Comparison of ENCODE assay signal across 8 cellular contexts in the genomic region with DNA sequence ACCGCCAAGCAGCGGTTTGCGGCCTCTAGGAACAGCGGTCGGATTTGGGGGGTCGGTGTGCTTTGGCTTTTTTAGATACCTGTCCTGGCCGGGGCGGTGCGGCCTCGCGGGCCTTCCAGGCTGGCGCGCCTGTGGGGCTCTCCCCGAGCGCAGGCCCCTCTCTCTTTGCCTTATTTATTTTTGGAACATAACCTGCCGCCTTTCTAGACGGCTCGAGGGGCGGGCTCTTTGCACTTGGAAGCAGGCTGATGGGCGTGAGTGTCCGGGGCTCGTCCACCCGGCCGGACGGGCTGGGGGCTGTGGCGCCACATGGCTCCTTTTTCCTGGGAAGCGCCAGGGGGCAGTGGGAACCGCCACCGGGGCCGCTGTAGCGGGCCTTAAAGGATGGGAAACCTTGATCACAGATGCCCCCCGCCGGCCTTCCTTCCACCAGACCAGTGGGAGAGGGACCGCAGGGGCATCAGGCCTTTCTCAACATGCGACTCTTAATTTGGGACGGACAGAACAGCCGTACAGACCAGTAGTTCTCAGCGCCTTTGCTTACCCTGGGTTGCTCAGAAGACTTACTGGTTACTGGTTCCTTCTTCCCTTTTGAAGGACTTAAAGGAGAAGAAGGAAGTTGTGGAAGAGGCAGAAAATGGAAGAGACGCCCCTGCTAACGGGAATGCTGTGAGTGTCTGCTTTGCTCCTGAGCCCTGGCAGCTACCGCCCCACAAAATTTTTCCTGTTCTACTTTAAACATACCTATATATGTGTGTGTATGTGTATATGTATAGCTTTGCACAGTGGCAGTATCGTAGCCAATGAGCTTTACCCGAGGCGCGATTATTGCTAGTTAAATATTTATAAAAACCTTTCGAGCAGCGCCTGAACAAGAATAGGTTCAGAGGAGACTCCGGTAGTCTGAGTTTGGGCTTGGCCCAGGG. TPM values are rescaled to one million over a fixed set of nuclear protein-coding genes. Genes with fewer than 3 reads are reported as not detected.
DNase-seq lines count a peak whose midpoint lies in the region; ATAC-seq and TF ChIP-seq lines count a peak whose summit lies in the region.

No MANE protein-coding gene starts in this region.

- TF ChIP-seq CTCF in brain (conservative IDR thresholded peaks at IDR 0.05): no peak

- peak overlapping the region; percentile 72 to 97 for H3K9ac ChIP-seq in stomach smooth muscle (ENCODE audit: low read length in 2 of 2)

- H3K27ac ChIP-seq in stomach smooth muscle (ENCODE audit: low read length): peak overlapping the region; percentile 69

- peak overlapping the region; percentile 69 to 87 for H3K4me3 ChIP-seq in stomach smooth muscle (ENCODE audit: low read length in 2 of 2)

- peak overlapping the region; percentile 82 to 87 (median 85) for H3K4me3 Mint-ChIP-seq in brain

- H3K27me3 Mint-ChIP-seq in brain: peaks cover 11% of the 10 kb centered on the region

- peak overlapping the region; percentile 68 to 92 (median 83) for H3K27ac Mint-ChIP-seq in brain

- H3K36me3 Mint-ChIP-seq in brain: peaks cover 29% of the 10 kb centered on the region

- H3K4me1 Mint-ChIP-seq in brain: peaks cover 42% of the 10 kb centered on the region

- in situ Hi-C loops in G401 (cut with HindIII; ENCODE audit: low sequenced_read_pairs): no loop called here

- ATAC-seq in left colon (peak; percentile 2), GM18867 (IDR thresholded peaks at IDR 0.05; ENCODE audit: unreplicated experiment) (no peak), GM18909 (IDR thresholded peaks at IDR 0.05; ENCODE audit: poor library complexity, unreplicated experiment) (no peak)

- peaks cover 50% of the 10 kb centered on the region for H3K4me1 ChIP-seq in stomach smooth muscle (ENCODE audit: control insufficient read depth, insufficient read depth, low read length)

- no peaks in the 10 kb centered on the region for H3K27me3 ChIP-seq in stomach smooth muscle (ENCODE audit: control insufficient read depth in 1 of 2, insufficient read depth in 2 of 2, low read length in 2 of 2)

- H3K36me3 ChIP-seq in stomach smooth muscle (ENCODE audit: control insufficient read depth in 2 of 2, insufficient read depth in 2 of 2, low read length in 2 of 2): peaks cover 9 to 15% of the 10 kb centered on the region in 2 donors

- peak; percentile 26 for DNase-seq in G401 (ENCODE audit: low spot score)
- peak; percentile 30 for DNase-seq in NCI-H146 treated with DMSO at 0.1 percent for 48 hours (lab: John Stamatoyannopoulos, UW; ENCODE audit: unreplicated experiment)
- DNase-seq in left colon: peak in 1 of 2 donors; percentile 52
- no peak for DNase-seq in NK-92 treated with Interleukin-12 subunit alpha and Interleukin-12 subunit beta, amount 100 ng/mL, for 24 hours (lab: John Stamatoyannopoulos, UW)

- H3K9me3 ChIP-seq in stomach smooth muscle (ENCODE audit: control insufficient read depth in 2 of 2, low read length in 2 of 2): no peaks in the 10 kb centered on the region

- intact Hi-C loops in left colon (cut with DNase I, micrococcal nuclease): loop anchor here (5.0 to 10.0 kb wide), 3 partner anchors 34 to 106 kb away; no protein-coding TSS in a partner anchor

- peaks cover 4 to 10% (median 8%) of the 10 kb centered on the region in 5 experiments for H3K9me3 Mint-ChIP-seq in brain

RNA-seq across cellular contexts. Expression of a gene that starts 2.7 kb away (rescaled TPM):
- total RNA-seq in G401 (2014; rRNA removed; shearing (Covaris generic)): 1,275 and 1,509 TPM in 2 replicates
- polyA plus RNA-seq in brain (ENCODE audit: insufficient read depth, low read depth, low replicate concordance): 2,636 TPM
- 100 to 1,000 TPM; 775 to 846 TPM for total RNA-seq in left colon
